Comparison of ENCODE assay signal across 29 cellular contexts in the genomic region with DNA sequence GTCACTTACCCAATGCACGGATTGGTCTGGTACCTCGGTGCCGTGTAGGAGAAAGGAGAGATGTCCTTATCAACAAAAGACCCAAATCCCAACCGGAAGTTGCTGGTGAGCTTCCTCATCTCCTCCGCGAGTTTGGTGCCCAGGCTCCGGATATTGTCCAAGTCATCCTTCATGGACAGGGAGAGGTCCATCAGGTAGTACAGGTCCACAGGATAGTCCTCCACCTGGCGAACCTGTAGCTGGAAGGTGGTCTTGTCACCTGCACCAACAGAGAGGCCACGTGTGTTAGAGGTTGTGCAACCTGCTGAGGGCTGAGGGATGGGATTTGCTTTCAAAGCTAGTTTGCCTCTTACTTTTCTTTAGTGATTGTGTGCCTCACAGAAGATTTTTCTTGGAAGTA.
"Had no signal": no experiment of that assay in that cellular context is flagged by ENCODE, and none has a peak within 500 bp of the region (broad histone marks: within the 10 kb centered on the region; RNA-seq: fewer than 3 reads in every experiment).

No MANE protein-coding gene starts in this region.

- DNase-seq: dermis blood vessel endothelial cell; effector memory CD4-positive, alpha-beta T cell; foreskin keratinocyte; heart right ventricle; hippocampal formation; left colon; left ventricle myocardium superior; lower lobe of right lung; mucosa of descending colon; naive B cell; right cardiac atrium; spleen; stimulated activated CD4-positive, alpha-beta T cell treated with anti-CD3 and anti-CD28 coated beads, Interleukin-4, amount 100 ng/mL, for 4 hours; stimulated activated naive CD8-positive, alpha-beta T cell treated with anti-CD3 and anti-CD28 coated beads, Interleukin-15, Interleukin-2, amounts not matched to agents 100 U/mL and 50 U/mL, for 24 hours; substantia nigra; testis; transverse colon had no signal

- H3K4me1 ChIP-seq: parathyroid adenoma, prostate gland had no signal

- H3K4me2 ChIP-seq: neural progenitor cell had no signal

- H3K79me2 ChIP-seq: parathyroid adenoma had no signal

- H2AFZ ChIP-seq: neural progenitor cell, parathyroid adenoma had no signal

- H3K27me3 ChIP-seq: esophagus muscularis mucosa, foreskin keratinocyte, gastroesophageal sphincter, heart right ventricle, neural progenitor cell, spleen, testis, transverse colon, vagina had no signal

- H3K4me3 ChIP-seq: coronary artery, esophagus muscularis mucosa, gastroesophageal sphincter, heart right ventricle, lower lobe of right lung, mucosa of descending colon, neural progenitor cell, prostate gland, skin epidermis, spleen, testis, transverse colon, vagina had no signal

- H3K9ac ChIP-seq: neural progenitor cell, parathyroid adenoma had no signal

- H3K36me3 ChIP-seq: neural progenitor cell, prostate gland, transverse colon, vagina had no signal

- FAIRE-seq: endothelial cell of umbilical vein, islet of Langerhans had no signal

- ATAC-seq: foreskin keratinocyte; gastroesophageal sphincter; heart right ventricle; left colon; left ventricle myocardium superior; lower lobe of right lung; mucosa of descending colon; natural killer cell treated with Interleukin-12 subunit alpha and Interleukin-12 subunit beta and Interleukin-15 and Interleukin-18, amount 100 ng/mL, for 72 hours; right cardiac atrium; stimulated activated memory B cell treated with anti-CD40 and anti-IgM and Interleukin-4, amounts not matched to agents 10 μg/mL and 1 μg/mL and 100 μg/mL, for 72 hours; stimulated activated naive CD8-positive, alpha-beta T cell treated with anti-CD3 and anti-CD28 coated beads, Interleukin-15, Interleukin-2, amounts not matched to agents 100 U/mL and 50 U/mL, for 24 hours had no signal

- H3K27ac ChIP-seq: esophagus muscularis mucosa, foreskin keratinocyte, gastroesophageal sphincter, heart right ventricle, lower lobe of right lung, neural progenitor cell, parathyroid adenoma, prostate gland, spleen, testis, transverse colon, vagina had no signal

- H3K9me3 ChIP-seq: esophagus muscularis mucosa, gastroesophageal sphincter, heart right ventricle, lower lobe of right lung, mucosa of descending colon, prostate gland, spleen, testis, transverse colon, vagina had no signal
